9 cellular contexts compared by ENCODE assay signal in genomic region chr19:40744554-40745401, GRCh38. TPM values are rescaled to one million over a fixed set of nuclear protein-coding genes. Genes with fewer than 3 reads are reported as not detected.
DNase-seq lines count a peak whose midpoint lies in the region; ATAC-seq and TF ChIP-seq lines count a peak whose summit lies in the region.
"Had no signal": no experiment of that assay in that cellular context is flagged by ENCODE, and none has a peak within 500 bp of the region (broad histone marks: within the 10 kb centered on the region; RNA-seq: fewer than 3 reads in every experiment).

No MANE protein-coding gene starts in this region.

- H3K9me3 Mint-ChIP-seq in activated CD4-positive, alpha-beta memory T cell treated with anti-CD3 and anti-CD28 coated beads, Interleukin-2, amount 10 ng/mL, durations not matched to agents 7 days and 5 days, result no peaks in the 10 kb centered on the region

- CTCF ChIA-PET in activated CD4-positive, alpha-beta memory T cell treated with anti-CD3 and anti-CD28 coated beads, Interleukin-2, amount 10 ng/mL, durations not matched to agents 7 days and 5 days (lab: Charles Lee), result interaction anchor here (1.1 kb wide), 1 partner anchor 62 kb away, joined by 3 read pairs; no protein-coding TSS in a partner anchor

- DNase-seq in activated naive CD4-positive, alpha-beta T cell treated with Interleukin-2 at 50 U/mL for 16 hours, result peak; percentile 29
- no peak for DNase-seq in activated naive CD4-positive, alpha-beta T cell (lab: John Stamatoyannopoulos, UW)
- peak; percentile 30 for DNase-seq in activated CD4-positive, alpha-beta memory T cell treated with anti-CD3 and anti-CD28 coated beads, Interleukin-2, amount 10 ng/mL, durations not matched to agents 7 days and 5 days
- peak; percentile 62 to 68 for DNase-seq in thyroid gland
- DNase-seq in H4 (ENCODE audit: low spot score), result no peak
- DNase-seq in SKM-1 treated with dmso at 0.1 percent for 144 hours (lab: John Stamatoyannopoulos, UW; ENCODE audit: unreplicated experiment), result no peak

- H3K9ac ChIP-seq in iPS-20b (ENCODE audit: low read depth, low read length), result peak overlapping the region; percentile 14; the same call in 1 of the 2 replicates
- H3K9ac ChIP-seq: KMS-11 had no signal

- peaks cover 18% of the 10 kb centered on the region for H3K4me1 Mint-ChIP-seq in activated CD4-positive, alpha-beta memory T cell treated with anti-CD3 and anti-CD28 coated beads, Interleukin-2, amount 10 ng/mL, durations not matched to agents 7 days and 5 days

- H3K9me3 ChIP-seq in iPS-20b (ENCODE audit: insufficient read depth, low read depth, low read length) (no peaks in the 10 kb centered on the region), thyroid gland (no peaks in the 10 kb centered on the region)

- TF ChIP-seq POLR2A in thyroid gland (IDR thresholded peaks at IDR 0.05), result no peak

- peaks cover 11% of the 10 kb centered on the region; the same call in 1 of the 2 replicates for H3K36me3 ChIP-seq in iPS-20b (ENCODE audit: insufficient read depth, low read depth, low read length)
- H3K36me3 ChIP-seq in thyroid gland, result peaks cover 7% of the 10 kb centered on the region in 2 donors

- H3K36me3 Mint-ChIP-seq in activated CD4-positive, alpha-beta memory T cell treated with anti-CD3 and anti-CD28 coated beads, Interleukin-2, amount 10 ng/mL, durations not matched to agents 7 days and 5 days (ENCODE audit: low read depth), result peaks cover 8% of the 10 kb centered on the region

- H3K4me3 Mint-ChIP-seq in activated CD4-positive, alpha-beta memory T cell treated with anti-CD3 and anti-CD28 coated beads, Interleukin-2, amount 10 ng/mL, durations not matched to agents 7 days and 5 days, result no peak overlapping the region

- H3K27me3 ChIP-seq in iPS-20b (ENCODE audit: insufficient read depth, low read length) (no peaks in the 10 kb centered on the region), thyroid gland (no peaks in the 10 kb centered on the region)

- ATAC-seq in GM19324 (IDR thresholded peaks at IDR 0.05; ENCODE audit: low FRiP score, unreplicated experiment), result no peak

- no peak overlapping the region for H3K27ac Mint-ChIP-seq in activated CD4-positive, alpha-beta memory T cell treated with anti-CD3 and anti-CD28 coated beads, Interleukin-2, amount 10 ng/mL, durations not matched to agents 7 days and 5 days

- no peak overlapping the region for H3K27ac ChIP-seq in iPS-20b (ENCODE audit: low read length)
- H3K27ac ChIP-seq in thyroid gland, result peak overlapping the region; percentile 52 to 60 (median 57)
- H3K27ac ChIP-seq: KMS-11 had no signal

- peak in 3 of 6 experiments; percentile 15 to 24 (median 21) for TF ChIP-seq CTCF in thyroid gland (IDR thresholded peaks at IDR 0.05)

- 50 to 53% methylated on average over 6 to 11 of the region's 17 CpGs for WGBS in thyroid gland, 2 donors

- intact Hi-C loops in thyroid gland (cut with DNase I), result no loop called here

- H3K27me3 Mint-ChIP-seq in activated CD4-positive, alpha-beta memory T cell treated with anti-CD3 and anti-CD28 coated beads, Interleukin-2, amount 10 ng/mL, durations not matched to agents 7 days and 5 days, result no peaks in the 10 kb centered on the region

- no peak overlapping the region for H3K4me3 ChIP-seq in iPS-20b (ENCODE audit: low read length)
- no peak overlapping the region for H3K4me3 ChIP-seq in thyroid gland (replicated peaks in 1 of 3)

- POLR2A ChIA-PET in activated CD4-positive, alpha-beta memory T cell treated with anti-CD3 and anti-CD28 coated beads, Interleukin-2, amount 10 ng/mL, durations not matched to agents 7 days and 5 days (lab: Charles Lee), result interaction anchor here (0.7 to 1.3 kb wide), 2 partner anchors 33 to 1913 kb away, joined by 3 to 4 read pairs; partner anchors contain the start of gene RAB4B

- H3K4me1 ChIP-seq in iPS-20b (ENCODE audit: insufficient read depth, low read length) (peaks cover 5% of the 10 kb centered on the region; the same call in 1 of the 2 replicates), thyroid gland (peaks cover 22 to 24% of the 10 kb centered on the region in 2 donors)

RNA-seq across cellular contexts. Expression of gene ACTMAP, which starts 5.5 kb away (rescaled TPM):
- total RNA-seq in activated CD4-positive, alpha-beta memory T cell treated with anti-CD3 and anti-CD28 coated beads, Interleukin-2, amount 10 ng/mL, durations not matched to agents 7 days and 5 days, result 10 to 100 TPM; 18.1 to 18.8 TPM
- total RNA-seq in thyroid gland, result 1 to 10 TPM; 3.3 to 8.5 (median 4.5) TPM
- total RNA-seq in H4 (2014; rRNA removed; shearing (Covaris generic)), result 0.21 and 0.39 TPM in 2 replicates

RNA-seq across cellular contexts. Expression of gene SNRPA, which starts 6.2 kb away (rescaled TPM):
- total RNA-seq in activated CD4-positive, alpha-beta memory T cell treated with anti-CD3 and anti-CD28 coated beads, Interleukin-2, amount 10 ng/mL, durations not matched to agents 7 days and 5 days, result 100 to 1,000 TPM; 145 to 151 TPM
- 10 to 100 TPM; 38.2 to 80.5 (median 55.1) TPM for total RNA-seq in thyroid gland
- 42.3 and 71.7 TPM in 2 replicates for total RNA-seq in H4 (2014; rRNA removed; shearing (Covaris generic))

RNA-seq across cellular contexts. Expression of gene ITPKC, which starts 27.9 kb away (rescaled TPM):
- total RNA-seq in activated CD4-positive, alpha-beta memory T cell treated with anti-CD3 and anti-CD28 coated beads, Interleukin-2, amount 10 ng/mL, durations not matched to agents 7 days and 5 days, result 1 to 10 TPM; 6.6 to 6.8 TPM
- 10 to 100 TPM; 18.3 to 49.7 (median 25.1) TPM for total RNA-seq in thyroid gland
- total RNA-seq in H4 (2014; rRNA removed; shearing (Covaris generic)), result 4.0 and 5.1 TPM in 2 replicates

RNA-seq across cellular contexts. Expression of gene COQ8B, which starts 28.1 kb away (rescaled TPM):
- 10 to 100 TPM; 32.5 to 37.7 TPM for total RNA-seq in activated CD4-positive, alpha-beta memory T cell treated with anti-CD3 and anti-CD28 coated beads, Interleukin-2, amount 10 ng/mL, durations not matched to agents 7 days and 5 days
- total RNA-seq in thyroid gland, result 10 to 100 TPM; 39.2 to 73.0 (median 54.7) TPM
- 11.9 and 19.1 TPM in 2 replicates for total RNA-seq in H4 (2014; rRNA removed; shearing (Covaris generic))

RNA-seq across cellular contexts. Expression of gene MIA, which starts 30.5 kb away (rescaled TPM):
- not detected for total RNA-seq in activated CD4-positive, alpha-beta memory T cell treated with anti-CD3 and anti-CD28 coated beads, Interleukin-2, amount 10 ng/mL, durations not matched to agents 7 days and 5 days
- not detected for total RNA-seq in thyroid gland
- 1.1 TPM in 1 of 2 replicates, not detected in the other for total RNA-seq in H4 (2014; rRNA removed; shearing (Covaris generic))

Comparison
In these comparisons a context has a peak if more than half of its experiments do, and no peak if none do; other contexts are left out.
1. DNase-seq: peak in activated naive CD4-positive, alpha-beta T cell treated with Interleukin-2 at 50 U/mL for 16 hours (single experiment), activated CD4-positive, alpha-beta memory T cell treated with anti-CD3 and anti-CD28 coated beads, Interleukin-2, amount 10 ng/mL, durations not matched to agents 7 days and 5 days (single experiment) and thyroid gland (2 of 2); none in activated naive CD4-positive, alpha-beta T cell (0 of 4), H4 (single experiment) and SKM-1 treated with dmso at 0.1 percent for 144 hours (single experiment).